ENCODE assay signal across 20 cellular contexts in the genomic region with DNA sequence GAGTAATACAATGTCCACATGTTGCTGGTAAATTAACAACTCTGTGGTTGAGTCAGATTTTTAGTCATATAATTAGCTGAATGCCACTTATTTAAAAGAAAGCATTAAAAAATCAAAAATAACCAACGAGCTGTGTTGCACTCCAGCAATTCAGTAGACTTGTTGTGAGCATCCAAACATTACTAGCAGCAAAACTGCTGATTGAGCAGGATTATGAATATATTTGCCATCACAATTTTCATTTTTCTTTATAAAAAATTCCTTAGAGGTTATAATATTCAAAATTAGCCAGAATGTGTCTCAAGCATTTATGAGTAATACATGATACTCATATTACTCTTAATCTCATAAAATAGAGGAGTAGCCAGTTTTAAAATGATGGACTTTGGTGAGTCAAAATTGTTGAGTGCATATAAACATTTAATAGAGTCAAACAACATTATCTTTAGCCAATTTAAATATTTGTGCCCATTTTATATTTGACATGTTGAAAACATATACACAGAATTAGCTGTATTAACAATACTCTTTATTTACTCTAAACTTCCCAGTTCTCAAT.
"Had no signal": no experiment of that assay in that cellular context is flagged by ENCODE, and none has a peak within 500 bp of the region (broad histone marks: within the 10 kb centered on the region; RNA-seq: fewer than 3 reads in every experiment).

No MANE protein-coding gene starts in this region.

- H3K9ac ChIP-seq: parathyroid adenoma had no signal

- H3K4me3 Mint-ChIP-seq: activated CD4-positive, alpha-beta T cell treated with anti-CD3 and anti-CD28 coated beads, Interleukin-2, amount 10 ng/mL, durations not matched to agents 24 days and 14 days; activated naive CD8-positive, alpha-beta T cell treated with anti-CD3 and anti-CD28 coated beads for 36 hours; activated T-helper 1 cell treated with anti-CD3 and anti-CD28 coated beads, Interleukin-12 subunit alpha, Interleukin-12 subunit beta, Interleukin-2, Interleukin-4 antibody, amounts not matched to agents 30 ng/mL and 10 ng/mL and 1 ng/mL, durations not matched to agents 14 hours and 24 hours and 36 hours; naive thymus-derived CD4-positive, alpha-beta T cell; stimulated activated effector memory CD8-positive, alpha-beta T cell treated with anti-CD3 and anti-CD28 coated beads, Interleukin-12 subunit alpha, Interleukin-12 subunit beta, amount 100 ng/mL, for 72 hours had no signal

- H3K4me1 ChIP-seq: parathyroid adenoma, sigmoid colon had no signal

- ATAC-seq: left cardiac atrium; naive thymus-derived CD4-positive, alpha-beta T cell; stimulated activated effector memory CD8-positive, alpha-beta T cell treated with anti-CD3 and anti-CD28 coated beads, Interleukin-12 subunit alpha, Interleukin-12 subunit beta, amount 100 ng/mL, for 72 hours had no signal

- H2AFZ ChIP-seq: hepatocyte, parathyroid adenoma had no signal

- H3K9me3 Mint-ChIP-seq: stimulated activated effector memory CD8-positive, alpha-beta T cell treated with anti-CD3 and anti-CD28 coated beads, Interleukin-12 subunit alpha, Interleukin-12 subunit beta, amount 100 ng/mL, for 72 hours had no signal

- H3K79me2 ChIP-seq: hepatocyte, parathyroid adenoma had no signal

- H3K27ac ChIP-seq: esophagus squamous epithelium, hepatocyte, parathyroid adenoma, sigmoid colon, thoracic aorta, upper lobe of left lung had no signal

- H3K4me3 ChIP-seq: esophagus squamous epithelium, hepatocyte, sigmoid colon, thoracic aorta, upper lobe of left lung had no signal

- H3K27me3 Mint-ChIP-seq: activated CD4-positive, alpha-beta T cell treated with anti-CD3 and anti-CD28 coated beads, Interleukin-2, amount 10 ng/mL, durations not matched to agents 24 days and 14 days; activated naive CD8-positive, alpha-beta T cell treated with anti-CD3 and anti-CD28 coated beads for 36 hours; naive thymus-derived CD4-positive, alpha-beta T cell had no signal

- H3K27ac Mint-ChIP-seq: activated naive CD8-positive, alpha-beta T cell treated with anti-CD3 and anti-CD28 coated beads for 36 hours had no signal

- DNase-seq: activated CD4-positive, alpha-beta T cell treated with anti-CD3 and anti-CD28 coated beads, Interleukin-2, amount 10 ng/mL, durations not matched to agents 24 days and 14 days; activated CD8-positive, alpha-beta memory T cell treated with anti-CD3 and anti-CD28 coated beads, Interleukin-2, amount 50 U/mL, for 4 hours; activated naive CD4-positive, alpha-beta T cell; activated naive CD8-positive, alpha-beta T cell treated with anti-CD3 and anti-CD28 coated beads for 36 hours; amniotic stem cell; dermis blood vessel endothelial cell; effector memory CD4-positive, alpha-beta T cell; esophagus squamous epithelium; left cardiac atrium; mesendoderm; naive thymus-derived CD4-positive, alpha-beta T cell; sigmoid colon; stimulated activated CD4-positive, alpha-beta T cell treated with anti-CD3 and anti-CD28 coated beads, Interleukin-4, amount 100 ng/mL, for 24 hours; T1000; upper lobe of left lung had no signal

- H3K36me3 ChIP-seq: esophagus squamous epithelium, sigmoid colon, thoracic aorta, upper lobe of left lung had no signal

- H3K27me3 ChIP-seq: esophagus squamous epithelium, hepatocyte, sigmoid colon, upper lobe of left lung had no signal

- H3K9me3 ChIP-seq: esophagus squamous epithelium, sigmoid colon, thoracic aorta, upper lobe of left lung had no signal

- H3K4me2 ChIP-seq: hepatocyte had no signal
